ENCODE assay signal across 8 cellular contexts in genomic region chr14:21024668-21025373, GRCh38. TPM values are rescaled to one million over a fixed set of nuclear protein-coding genes. Genes with fewer than 3 reads are reported as not detected.
DNase-seq lines count a peak whose midpoint lies in the region; ATAC-seq, FAIRE-seq and TF ChIP-seq lines count a peak whose summit lies in the region.

NDRG2 (minus strand) TSS chr14:21025061; CDS start chr14:21023315, 1,746 bp downstream.

- H4K20me1 ChIP-seq in PC-3 (ENCODE audit: low read length) = no peaks in the 10 kb centered on the region
- H4K20me1 ChIP-seq in neural progenitor cell (ENCODE audit: low read depth) = no peaks in the 10 kb centered on the region

- intact Hi-C loops in A673 (cut with micrococcal nuclease; ENCODE audit: unreplicated experiment) = no loop called here
- intact Hi-C loops in PC-3 (cut with micrococcal nuclease) = no loop called here

- H3K79me2 ChIP-seq in PC-3 (ENCODE audit: low read length) (no peaks in the 10 kb centered on the region), neural progenitor cell (ENCODE audit: low read depth) (no peaks in the 10 kb centered on the region)

- H3K4me2 ChIP-seq in PC-3 (ENCODE audit: low read length) (peak within 1 kb of the TSS; percentile 79), neural progenitor cell (peak within 1 kb of the TSS; percentile 77)

- DNase-seq in A673 (ENCODE audit: low spot score) = peak; percentile 52
- no peak for DNase-seq in PC-3
- peak; percentile 72 for DNase-seq in activated effector memory CD4-positive, alpha-beta T cell treated with Interleukin-2 at 50 U/mL for 16 hours
- DNase-seq in foreskin keratinocyte = no peak
- peak; percentile 89 for DNase-seq in neural progenitor cell (ENCODE audit: low spot score)
- no peak for DNase-seq in GM19239 (ENCODE audit: insufficient read length, low spot score)

- CTCF ChIA-PET in A673 (lab: Charles Lee) = interaction anchor here (2.6 kb wide), 1 partner anchor 10 kb away, joined by 7 read pairs; no protein-coding TSS in a partner anchor
- CTCF ChIA-PET in PC-3 (lab: Charles Lee) = no interaction called here

- H3K36me3 Mint-ChIP-seq in neural progenitor cell = peaks cover 4% of the 10 kb centered on the region
- H3K36me3 Mint-ChIP-seq in stimulated activated naive CD8-positive, alpha-beta T cell treated with anti-CD3 and anti-CD28 coated beads, Interleukin-15, Interleukin-2, amounts not matched to agents 100 ng/mL and 50 ng/mL, for 24 hours (ENCODE audit: low read depth) = no peaks in the 10 kb centered on the region

- no TSS peak for BruUV-seq in A673 (replicated peaks; lab: Mats Ljungman, UMichigan)
- BruUV-seq in PC-3 (replicated peaks; lab: Mats Ljungman, UMichigan) = no TSS peak

- H3K9me3 ChIP-seq in A673 (ENCODE audit: low read depth, low read length, poor library complexity, severe bottlenecking) (no peaks in the 10 kb centered on the region), PC-3 (ENCODE audit: low read length) (no peaks in the 10 kb centered on the region), neural progenitor cell (ENCODE audit: low read depth) (no peaks in the 10 kb centered on the region)

- peaks cover 15% of the 10 kb centered on the region for H3K4me1 Mint-ChIP-seq in neural progenitor cell
- H3K4me1 Mint-ChIP-seq in stimulated activated naive CD8-positive, alpha-beta T cell treated with anti-CD3 and anti-CD28 coated beads, Interleukin-15, Interleukin-2, amounts not matched to agents 100 ng/mL and 50 ng/mL, for 24 hours (ENCODE audit: low read depth) = peaks cover 11% of the 10 kb centered on the region

- H3K9me3 Mint-ChIP-seq in neural progenitor cell = peaks cover 2% of the 10 kb centered on the region
- no peaks in the 10 kb centered on the region for H3K9me3 Mint-ChIP-seq in stimulated activated naive CD8-positive, alpha-beta T cell treated with anti-CD3 and anti-CD28 coated beads, Interleukin-15, Interleukin-2, amounts not matched to agents 100 ng/mL and 50 ng/mL, for 24 hours

- TF ChIP-seq CTCF in A673 (conservative IDR thresholded peaks at IDR 0.05; ENCODE audit: low read depth, low read length) (no peak), PC-3 (conservative IDR thresholded peaks at IDR 0.05; ENCODE audit: low read depth, low read length) (no peak), foreskin keratinocyte (conservative IDR thresholded peaks at IDR 0.05) (no peak), neural progenitor cell (IDR thresholded peaks at IDR 0.05) (no peak)

- peaks cover 19% of the 10 kb centered on the region for H3K27me3 Mint-ChIP-seq in neural progenitor cell (ENCODE audit: insufficient read depth, low read depth)
- peaks cover 8% of the 10 kb centered on the region for H3K27me3 Mint-ChIP-seq in stimulated activated naive CD8-positive, alpha-beta T cell treated with anti-CD3 and anti-CD28 coated beads, Interleukin-15, Interleukin-2, amounts not matched to agents 100 ng/mL and 50 ng/mL, for 24 hours

- no peaks in the 10 kb centered on the region for H3K27me3 ChIP-seq in A673 (replicated peaks; ENCODE audit: insufficient read depth, low read depth, low read length, poor library complexity)
- H3K27me3 ChIP-seq in PC-3 (ENCODE audit: low read length) = peaks cover 67% of the 10 kb centered on the region
- H3K27me3 ChIP-seq in foreskin keratinocyte = peaks cover 18% of the 10 kb centered on the region
- peaks cover 87% of the 10 kb centered on the region for H3K27me3 ChIP-seq in neural progenitor cell

- H3K9me2 ChIP-seq in PC-3 (replicated peaks; ENCODE audit: low read length) = no peaks in the 10 kb centered on the region

- ATAC-seq in GM21723 (IDR thresholded peaks at IDR 0.05; ENCODE audit: unreplicated experiment) (peak; percentile 63), PC-3 (peak; percentile 37; the same call in 1 of the 2 replicates), foreskin keratinocyte (peak; percentile 72)

- H3K4me3 ChIP-seq in A673 (ENCODE audit: low read depth, low read length, poor library complexity, severe bottlenecking) = peak within 1 kb of the TSS; percentile 73
- peak within 1 kb of the TSS; percentile 58 for H3K4me3 ChIP-seq in PC-3 (ENCODE audit: low read length)
- H3K4me3 ChIP-seq in neural progenitor cell = peak within 1 kb of the TSS; percentile 46

- peaks cover 5% of the 10 kb centered on the region for H3K4me1 ChIP-seq in A673 (ENCODE audit: insufficient read depth, low read length, poor library complexity, severe bottlenecking)
- H3K4me1 ChIP-seq in PC-3 (ENCODE audit: insufficient read depth, low read length) = 0 out of 2 replicates have a peak, but pooled peaks cover 4% of the 10 kb centered on the region
- no peaks in the 10 kb centered on the region for H3K4me1 ChIP-seq in foreskin keratinocyte
- H3K4me1 ChIP-seq in neural progenitor cell = peaks cover 10% of the 10 kb centered on the region

- H3F3A ChIP-seq in PC-3 (ENCODE audit: low read length, unreplicated experiment) (no peaks in the 10 kb centered on the region), neural progenitor cell (ENCODE audit: low read depth) (no peaks in the 10 kb centered on the region)

- H2AFZ ChIP-seq in PC-3 (ENCODE audit: low read length) = peak within 1 kb of the TSS; percentile 61; the same call in 1 of the 2 replicates
- peak within 1 kb of the TSS; percentile 18 for H2AFZ ChIP-seq in neural progenitor cell (replicated peaks)

- H3K4me3 Mint-ChIP-seq in neural progenitor cell = peak within 1 kb of the TSS; percentile 91
- peak within 1 kb of the TSS; percentile 73 for H3K4me3 Mint-ChIP-seq in stimulated activated naive CD8-positive, alpha-beta T cell treated with anti-CD3 and anti-CD28 coated beads, Interleukin-15, Interleukin-2, amounts not matched to agents 100 ng/mL and 50 ng/mL, for 24 hours

- POLR2A ChIA-PET in A673 (lab: Charles Lee; ENCODE audit: low non-redundant PET) = no interaction called here
- POLR2A ChIA-PET in PC-3 (lab: Charles Lee; ENCODE audit: unreplicated experiment) = no interaction called here

- peak within 1 kb of the TSS; percentile 43 for H3K27ac Mint-ChIP-seq in neural progenitor cell
- H3K27ac Mint-ChIP-seq in stimulated activated naive CD8-positive, alpha-beta T cell treated with anti-CD3 and anti-CD28 coated beads, Interleukin-15, Interleukin-2, amounts not matched to agents 100 ng/mL and 50 ng/mL, for 24 hours = peak within 1 kb of the TSS; percentile 14

- no peak for FAIRE-seq in GM19239 (lab: Jason Lieb, UNC)

- no peak within 1 kb of the TSS for H3K9ac ChIP-seq in PC-3 (ENCODE audit: low read length)
- H3K9ac ChIP-seq in neural progenitor cell = no peak within 1 kb of the TSS

- H3K36me3 ChIP-seq in A673 (ENCODE audit: insufficient read depth, low read length, poor library complexity, severe bottlenecking) (no peaks in the 10 kb centered on the region), PC-3 (ENCODE audit: low read depth, low read length) (no peaks in the 10 kb centered on the region), neural progenitor cell (no peaks in the 10 kb centered on the region)

- H3K27ac ChIP-seq in A673 (ENCODE audit: low read depth, low read length, poor library complexity, severe bottlenecking) (no peak within 1 kb of the TSS), PC-3 (ENCODE audit: low read length) (no peak within 1 kb of the TSS), foreskin keratinocyte (no peak within 1 kb of the TSS), neural progenitor cell (no peak within 1 kb of the TSS)

RNA-seq across cellular contexts. Expression of gene NDRG2, which starts in this region (rescaled TPM):
- total RNA-seq in A673 (2021) (8.0 and 17.1 TPM in 2 replicates), PC-3 (2014; rRNA removed) (4.0 and 4.7 TPM in 2 replicates), foreskin keratinocyte (8.1 and 8.7 TPM in 2 replicates), neural progenitor cell (ENCODE audit: low replicate concordance) (1.3 and 2.0 TPM in 2 replicates)
- polyA plus RNA-seq in foreskin keratinocyte = 9.7 and 9.8 TPM in 2 replicates

Comparison
In these comparisons a context has a peak if more than half of its experiments do, and no peak if none do; other contexts are left out.
1. DNase-seq: peak in A673 (single experiment), activated effector memory CD4-positive, alpha-beta T cell treated with Interleukin-2 at 50 U/mL for 16 hours (single experiment) and neural progenitor cell (single experiment); none in PC-3 (single experiment), foreskin keratinocyte (0 of 2) and GM19239 (single experiment).
2. Peak in every context shown above with its lines, with median percentiles within 50 percentile points of each other: H3K4me3 ChIP-seq and ATAC-seq.